In the genomic region with DNA sequence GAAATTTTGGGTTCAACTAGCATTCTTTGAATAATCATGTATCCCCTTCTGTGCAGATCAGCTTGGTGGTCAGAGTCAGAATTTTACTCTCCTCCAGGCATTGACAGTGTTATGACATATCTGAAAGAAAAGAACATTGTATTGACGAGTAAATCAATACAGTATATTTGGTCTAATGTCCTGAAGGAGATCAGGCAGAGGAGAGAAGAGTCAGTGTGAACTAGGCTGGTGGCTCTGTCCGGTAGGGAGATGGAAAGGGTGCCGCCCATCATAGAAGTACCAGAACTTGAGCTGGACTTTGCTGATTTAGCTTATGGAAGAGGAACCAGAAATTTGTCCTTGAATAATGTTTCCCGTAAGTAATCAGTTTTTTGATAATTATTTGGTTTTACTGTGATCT, we compare ENCODE assay signal across 8 cellular contexts. TPM values are rescaled to one million over a fixed set of nuclear protein-coding genes. Genes with fewer than 3 reads are reported as not detected.
DNase-seq lines count a peak whose midpoint lies in the region; ATAC-seq, FAIRE-seq and TF ChIP-seq lines count a peak whose summit lies in the region.

A gene (plus strand): TSS at position 301 of the 400 bp plus-strand sequence. CDS start 555 bp downstream, outside the sequence.

- no peak within 1 kb of the TSS for H3K27ac ChIP-seq in DOHH2 (ENCODE audit: low read depth, low read length)

- no peak for TF ChIP-seq CTCF in DOHH2 (IDR thresholded peaks at IDR 0.05; ENCODE audit: low read depth, low read length, poor library complexity, severe bottlenecking)
- TF ChIP-seq CTCF in fibroblast of villous mesenchyme (IDR thresholded peaks at IDR 0.05; ENCODE audit: insufficient read depth, low read depth, low read length) = no peak
- no peak for TF ChIP-seq CTCF in progenitor cell of endocrine pancreas (IDR thresholded peaks at IDR 0.05; ENCODE audit: unreplicated experiment)

- no peak for ATAC-seq in GM21360 (IDR thresholded peaks at IDR 0.05; ENCODE audit: unreplicated experiment)

- DNase-seq in fibroblast of villous mesenchyme (ENCODE audit: low read depth) = no peak
- DNase-seq in progenitor cell of endocrine pancreas (ENCODE audit: low spot score, unreplicated experiment) = no peak
- no peak for DNase-seq in NOMO-1 treated with DMSO at 0.1 percent for 48 hours (lab: John Stamatoyannopoulos, UW; ENCODE audit: unreplicated experiment)
- DNase-seq in GM12891 (ENCODE audit: insufficient read length, low spot score) = no peak
- DNase-seq in SW480 (ENCODE audit: low spot score) = no peak

- no peaks in the 10 kb centered on the region for H3K36me3 ChIP-seq in DOHH2 (ENCODE audit: control insufficient read depth, low read length)

- peaks cover 18% of the 10 kb centered on the region for H3K4me1 ChIP-seq in DOHH2 (ENCODE audit: control insufficient read depth, low read length)

- no peaks in the 10 kb centered on the region for H3K9me3 Mint-ChIP-seq in T-helper 1 cell treated with Interleukin-12 subunit alpha and Interleukin-12 subunit beta and Interleukin-4 antibody, amounts not matched to agents 30 μg/mL and 1 μg/mL, for 36 hours
- no peaks in the 10 kb centered on the region for H3K9me3 Mint-ChIP-seq in progenitor cell of endocrine pancreas (ENCODE audit: low read depth)

- peaks cover 18% of the 10 kb centered on the region for H3K36me3 Mint-ChIP-seq in T-helper 1 cell treated with Interleukin-12 subunit alpha and Interleukin-12 subunit beta and Interleukin-4 antibody, amounts not matched to agents 30 μg/mL and 1 μg/mL, for 36 hours (ENCODE audit: low read depth)
- no peaks in the 10 kb centered on the region for H3K36me3 Mint-ChIP-seq in progenitor cell of endocrine pancreas (ENCODE audit: insufficient read depth)

- no peaks in the 10 kb centered on the region for H4K20me1 ChIP-seq in DOHH2 (ENCODE audit: control insufficient read depth, insufficient read depth, low read depth, low read length)

- peak within 1 kb of the TSS; percentile 43 for H3K4me2 ChIP-seq in DOHH2 (ENCODE audit: low read length)

- peak within 1 kb of the TSS; percentile 87 for H3K27ac Mint-ChIP-seq in T-helper 1 cell treated with Interleukin-12 subunit alpha and Interleukin-12 subunit beta and Interleukin-4 antibody, amounts not matched to agents 30 μg/mL and 1 μg/mL, for 36 hours
- H3K27ac Mint-ChIP-seq in progenitor cell of endocrine pancreas = peak within 1 kb of the TSS; percentile 42

- H3F3A ChIP-seq in DOHH2 (ENCODE audit: control insufficient read depth, insufficient read depth) = no peaks in the 10 kb centered on the region; the same call in 1 of the 2 replicates

- peak within 1 kb of the TSS; percentile 31 for H3K4me3 ChIP-seq in DOHH2 (ENCODE audit: low read length)
- H3K4me3 ChIP-seq in fibroblast of villous mesenchyme (ENCODE audit: low read depth, low read length) = peak within 1 kb of the TSS; percentile 48

- H3K4me3 Mint-ChIP-seq in T-helper 1 cell treated with Interleukin-12 subunit alpha and Interleukin-12 subunit beta and Interleukin-4 antibody, amounts not matched to agents 30 μg/mL and 1 μg/mL, for 36 hours = peak within 1 kb of the TSS; percentile 84
- peak within 1 kb of the TSS; percentile 61 for H3K4me3 Mint-ChIP-seq in progenitor cell of endocrine pancreas (ENCODE audit: low read depth)

- H3K4me1 Mint-ChIP-seq in T-helper 1 cell treated with Interleukin-12 subunit alpha and Interleukin-12 subunit beta and Interleukin-4 antibody, amounts not matched to agents 30 μg/mL and 1 μg/mL, for 36 hours (ENCODE audit: low read depth) = peaks cover 80% of the 10 kb centered on the region
- H3K4me1 Mint-ChIP-seq in progenitor cell of endocrine pancreas (ENCODE audit: low read depth) = peaks cover 3% of the 10 kb centered on the region

- no peak for TF ChIP-seq POLR2A in GM12891 (IDR thresholded peaks at IDR 0.05; ENCODE audit: low read depth, low read length)

- H3K27me3 Mint-ChIP-seq in T-helper 1 cell treated with Interleukin-12 subunit alpha and Interleukin-12 subunit beta and Interleukin-4 antibody, amounts not matched to agents 30 μg/mL and 1 μg/mL, for 36 hours (ENCODE audit: low read depth) = no peaks in the 10 kb centered on the region
- peaks cover 65% of the 10 kb centered on the region for H3K27me3 Mint-ChIP-seq in progenitor cell of endocrine pancreas

- peaks cover 43% of the 10 kb centered on the region for H3K27me3 ChIP-seq in DOHH2 (ENCODE audit: control insufficient read depth, low read length)

- no peaks in the 10 kb centered on the region for H3K79me2 ChIP-seq in DOHH2 (ENCODE audit: control insufficient read depth, low read length)

- no peaks in the 10 kb centered on the region for H3K9me2 ChIP-seq in DOHH2 (replicated peaks; ENCODE audit: control insufficient read depth, low read length)

- no peak for FAIRE-seq in GM12891 (lab: Jason Lieb, UNC)

- no peaks in the 10 kb centered on the region for H3K9me3 ChIP-seq in DOHH2 (ENCODE audit: control insufficient read depth, insufficient read depth, low read length)

TF ChIP-seq in GM12891, 5 proteins besides CTCF, POLR2A, EP300 and RAD21:
- TF ChIP-seq POLR2AphosphoS5 (IDR thresholded peaks at IDR 0.05; ENCODE audit: low read depth, low read length) (no peak), POU2F2 (IDR thresholded peaks at IDR 0.05; ENCODE audit: low read depth, low read length) (no peak)

RNA-seq across cellular contexts. Expression of the gene that starts here (rescaled TPM):
- 0.32 TPM in 1 of 2 replicates, not detected in the other for total RNA-seq in fibroblast of villous mesenchyme
- 0.75 and 1.2 TPM in 2 replicates for total RNA-seq in progenitor cell of endocrine pancreas
- 33.1 TPM for polyA plus RNA-seq in GM12891 (2012; ENCODE audit: low read depth, missing spikeins)
